Comparison of ENCODE assay signal across 8 cellular contexts in the genomic region with DNA sequence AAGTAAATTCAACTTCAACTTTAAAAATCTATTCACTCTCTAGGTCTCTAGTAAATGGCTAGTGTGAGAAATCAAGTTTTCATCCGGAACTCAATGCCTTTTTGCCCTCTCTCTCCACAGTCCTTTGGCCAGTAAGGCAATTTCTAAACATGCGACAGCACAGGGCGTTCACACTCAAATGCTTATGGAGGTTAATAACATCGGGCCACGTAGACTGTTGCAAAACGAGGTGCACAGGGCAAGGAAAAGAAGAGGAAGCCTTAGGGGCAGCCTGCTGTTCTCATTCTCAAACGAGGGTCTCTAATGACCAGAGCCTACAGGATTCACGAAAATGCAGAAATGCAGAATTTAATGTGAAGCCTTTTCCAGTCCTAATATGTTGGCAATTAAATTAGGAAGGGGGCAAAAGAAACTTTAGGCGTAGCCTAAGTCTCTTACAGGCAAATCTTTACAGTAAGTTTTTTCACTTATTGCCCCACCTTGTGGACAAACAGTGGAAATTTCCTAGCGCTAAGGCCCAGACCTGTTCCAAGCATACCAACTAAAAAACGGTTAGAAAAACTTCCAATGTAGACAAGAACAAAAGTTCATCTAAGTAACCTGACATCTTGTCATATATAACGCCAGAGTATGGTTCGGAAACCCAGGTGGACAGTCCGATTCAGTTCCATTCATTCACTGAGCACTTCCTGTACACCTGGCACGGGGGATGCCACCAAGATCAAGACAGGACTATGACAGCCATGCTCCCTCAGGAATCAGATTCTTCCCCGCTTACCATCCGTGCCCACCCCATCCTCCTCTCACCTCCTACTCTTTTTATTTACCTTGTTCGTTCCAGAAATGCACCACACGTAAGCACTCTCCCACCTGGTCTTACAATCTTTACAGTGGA. TPM values are rescaled to one million over a fixed set of nuclear protein-coding genes. Genes with fewer than 3 reads are reported as not detected.
DNase-seq lines count a peak whose midpoint lies in the region; ATAC-seq and TF ChIP-seq lines count a peak whose summit lies in the region.

No MANE protein-coding gene starts in this region.

- TF ChIP-seq CTCF in CD4-positive, alpha-beta T cell (IDR thresholded peaks at IDR 0.05): peak; percentile 72
- TF ChIP-seq CTCF in PC-3 (conservative IDR thresholded peaks at IDR 0.05; ENCODE audit: low read depth, low read length) (peak; percentile 76), right lobe of liver (IDR thresholded peaks at IDR 0.05) (peak; percentile 71 to 88 (median 78)), thyroid gland (IDR thresholded peaks at IDR 0.05) (peak; percentile 55 to 81 (median 73))

- H3K4me3 ChIP-seq in PC-3 (ENCODE audit: low read length) (peak overlapping the region; percentile 11; the same call in 1 of the 2 replicates), right lobe of liver (peak overlapping the region in 2 of 3 donors; percentile 33 to 40), thyroid gland (replicated peaks in 1 of 3) (no peak overlapping the region)

- H3K27me3 Mint-ChIP-seq in CD4-positive, alpha-beta T cell: no peaks in the 10 kb centered on the region

- CTCF ChIA-PET in CD4-positive, alpha-beta T cell (lab: Charles Lee): no interaction called here
- CTCF ChIA-PET in PC-3 (lab: Charles Lee): no interaction called here

- no peak overlapping the region for H3K27ac Mint-ChIP-seq in CD4-positive, alpha-beta T cell

- TF ChIP-seq POLR2A in right lobe of liver (IDR thresholded peaks at IDR 0.05): no peak
- no peak for TF ChIP-seq POLR2A in thyroid gland (IDR thresholded peaks at IDR 0.05)

- no peak overlapping the region for H3K9ac ChIP-seq in PC-3 (ENCODE audit: low read length)

- peaks cover 20% of the 10 kb centered on the region for H3K4me1 Mint-ChIP-seq in CD4-positive, alpha-beta T cell (ENCODE audit: low read depth)

- no TSS peak for BruUV-seq in PC-3 (replicated peaks; lab: Mats Ljungman, UMichigan)

- no peaks in the 10 kb centered on the region for H3F3A ChIP-seq in PC-3 (ENCODE audit: low read length, unreplicated experiment)

- H3K36me3 ChIP-seq in PC-3 (ENCODE audit: low read depth, low read length): no peaks in the 10 kb centered on the region
- no peaks in the 10 kb centered on the region for H3K36me3 ChIP-seq in right lobe of liver
- H3K36me3 ChIP-seq in thyroid gland: no peaks in the 10 kb centered on the region

- H2AFZ ChIP-seq in PC-3 (ENCODE audit: low read length): peak overlapping the region; percentile 54

- no peaks in the 10 kb centered on the region for H3K9me2 ChIP-seq in PC-3 (replicated peaks; ENCODE audit: low read length)

- peak; percentile 59 for ATAC-seq in CD4-positive, alpha-beta T cell (ENCODE audit: poor library complexity)
- ATAC-seq in GM18520 (IDR thresholded peaks at IDR 0.05; ENCODE audit: unreplicated experiment) (peak; percentile 59), HG03139 (IDR thresholded peaks at IDR 0.05; ENCODE audit: unreplicated experiment) (peak; percentile 44), PC-3 (peak; percentile 85), right lobe of liver (peak; percentile 86 to 92 (median 90))

- POLR2A ChIA-PET in CD4-positive, alpha-beta T cell (lab: Charles Lee): interaction anchor here (1.2 kb wide), 1 partner anchor 400 kb away, joined by 3 read pairs; no protein-coding TSS in a partner anchor
- POLR2A ChIA-PET in PC-3 (lab: Charles Lee; ENCODE audit: unreplicated experiment): no interaction called here

- H4K20me1 ChIP-seq in PC-3 (ENCODE audit: low read length): no peaks in the 10 kb centered on the region

- H3K4me1 ChIP-seq in PC-3 (ENCODE audit: insufficient read depth, low read length): peaks cover 3% of the 10 kb centered on the region
- H3K4me1 ChIP-seq in right lobe of liver: peaks cover 0 to 8% (median 0%) of the 10 kb centered on the region in 4 donors
- no peaks in the 10 kb centered on the region for H3K4me1 ChIP-seq in thyroid gland

- intact Hi-C loops in CD4-positive, alpha-beta T cell (cut with DNase I, micrococcal nuclease): loop anchor here (1.0 to 10.0 kb wide), 5 partner anchors 63 to 1505 kb away; a partner anchor contains a TSS
- intact Hi-C loops in PC-3 (cut with micrococcal nuclease) (loop anchor here (1.0 to 10.0 kb wide), 4 partner anchors 43 to 400 kb away; a partner anchor contains a TSS), right lobe of liver (cut with DNase I) (no loop called here), thyroid gland (cut with DNase I) (loop anchor here (10.0 kb wide), 1 partner anchor 285 kb away; no protein-coding TSS in a partner anchor)

- no peaks in the 10 kb centered on the region for H3K9me3 ChIP-seq in CD4-positive, alpha-beta T cell (ENCODE audit: control insufficient read depth, low read length)
- H3K9me3 ChIP-seq in PC-3 (ENCODE audit: low read length): no peaks in the 10 kb centered on the region
- no peaks in the 10 kb centered on the region for H3K9me3 ChIP-seq in right lobe of liver
- no peaks in the 10 kb centered on the region for H3K9me3 ChIP-seq in thyroid gland

- no peaks in the 10 kb centered on the region for H3K79me2 ChIP-seq in PC-3 (ENCODE audit: low read length)

- peak in 1 of 10 experiments; percentile 1 for DNase-seq in CD4-positive, alpha-beta T cell
- DNase-seq in PC-3 (peak; percentile 65), cerebellum (ENCODE audit: low spot score) (peak; percentile 20), right lobe of liver (peak in 1 of 3 donors; percentile 62), thyroid gland (peak; percentile 7 to 9), NCI-H2171 treated with DMSO at 0.1 percent for 48 hours (lab: John Stamatoyannopoulos, UW) (no peak)

- H3K27ac ChIP-seq in CD4-positive, alpha-beta T cell (ENCODE audit: low read depth, low read length): no peak overlapping the region
- H3K27ac ChIP-seq in PC-3 (ENCODE audit: low read length) (no peak overlapping the region), right lobe of liver (peak overlapping the region in 1 of 3 donors; percentile 20), thyroid gland (no peak overlapping the region)

- H3K27me3 ChIP-seq in CD4-positive, alpha-beta T cell (ENCODE audit: control insufficient read depth, insufficient read depth, low read length): no peaks in the 10 kb centered on the region
- no peaks in the 10 kb centered on the region for H3K27me3 ChIP-seq in PC-3 (ENCODE audit: low read length)
- H3K27me3 ChIP-seq in right lobe of liver: no peaks in the 10 kb centered on the region
- H3K27me3 ChIP-seq in thyroid gland: no peaks in the 10 kb centered on the region

- H3K4me3 Mint-ChIP-seq in CD4-positive, alpha-beta T cell: peak overlapping the region; percentile 13

- peak overlapping the region; percentile 49 for H3K4me2 ChIP-seq in PC-3 (ENCODE audit: low read length)

- no peaks in the 10 kb centered on the region for H3K9me3 Mint-ChIP-seq in CD4-positive, alpha-beta T cell

- peaks cover 4% of the 10 kb centered on the region for H3K36me3 Mint-ChIP-seq in CD4-positive, alpha-beta T cell (ENCODE audit: low read depth)

- 15% methylated on average over 17 of the region's 19 CpGs for WGBS in right lobe of liver (ENCODE audit: insufficient coverage, low coverage, low lambda C conversion rate, missing lambda C conversion rate)
- WGBS in thyroid gland, 2 donors: 36 to 37% methylated on average over 19 of the region's 19 CpGs

RNA-seq across cellular contexts. Expression of a gene that starts 5.1 kb away (rescaled TPM):
- total RNA-seq in CD4-positive, alpha-beta T cell: not detected
- total RNA-seq in PC-3 (2014; rRNA removed) (not detected in 2 replicates), cerebellum (not detected), right lobe of liver (not detected), thyroid gland (not detected)

RNA-seq across cellular contexts. Expression of a gene that starts 5.2 kb away (rescaled TPM):
- total RNA-seq in CD4-positive, alpha-beta T cell: 1 to 10 TPM; 1.9 to 2.4 TPM
- total RNA-seq in PC-3 (2014; rRNA removed): 9.1 and 16.8 TPM in 2 replicates
- total RNA-seq in cerebellum: 5.9 TPM
- 1 to 10 TPM in 4 of 6 experiments, under 1 TPM in 2; 0.46 to 4.0 (median 1.8) TPM for total RNA-seq in right lobe of liver
- 1 to 10 TPM in 1 of 4 donors, under 1 TPM in 3; 0.56 to 6.3 (median 0.82) TPM for total RNA-seq in thyroid gland

Comparison
In these comparisons a context has a peak if more than half of its experiments do, and no peak if none do; other contexts are left out.
1. H3K4me3 ChIP-seq: peak in PC-3 (single experiment) and right lobe of liver (2 of 3); none in thyroid gland (0 of 3).
2. intact Hi-C loops: an anchor here in CD4-positive, alpha-beta T cell (1.0 to 10.0 kb wide), PC-3 (1.0 to 10.0 kb wide) and thyroid gland (10.0 kb wide); none called in right lobe of liver.
3. Peak in every context shown above with its lines, with median percentiles within 50 percentile points of each other: ATAC-seq and CTCF ChIP-seq.